Comparison of ENCODE assay signal across 21 cellular contexts in genomic region chr12:76220980-76221379, GRCh38.
DNase-seq lines count a peak whose midpoint lies in the region; ATAC-seq and TF ChIP-seq lines count a peak whose summit lies in the region.
"Had no signal": no experiment of that assay in that cellular context is flagged by ENCODE, and none has a peak within 500 bp of the region (broad histone marks: within the 10 kb centered on the region; RNA-seq: fewer than 3 reads in every experiment).

No MANE protein-coding gene starts in this region.

- no peak overlapping the region for H4K5ac ChIP-seq in mesendoderm (ENCODE audit: low read length)

- H3K4me2 ChIP-seq in mesendoderm (ENCODE audit: low read length): no peak overlapping the region
- H3K4me2 ChIP-seq: A549, BLaER1 had no signal

- DNase-seq in RWPE2 (ENCODE audit: low spot score): no peak
- peak; percentile 39 for DNase-seq in fibroblast of pulmonary artery (ENCODE audit: low read depth)
- peak; percentile 73 for DNase-seq in mesendoderm
- DNase-seq in NCI-H1417 (lab: John Stamatoyannopoulos, UW): no peak
- DNase-seq: CD4-positive, alpha-beta memory T cell; DMS153; Kasumi-1; MG63; NCI-H1092; NCI-H1694; NCI-H510A; NCI-H774; SHP77 treated with DMSO at 0.1 percent for 48 hours had no signal

- H3K9me3 ChIP-seq in ES-I3 (ENCODE audit: control insufficient read depth, insufficient read depth, low read length): no peaks in the 10 kb centered on the region
- H3K9me3 ChIP-seq in RWPE2 (ENCODE audit: severe bottlenecking): no peaks in the 10 kb centered on the region
- H3K9me3 ChIP-seq: A549, BLaER1, MG63 had no signal

- H3K23ac ChIP-seq in mesendoderm (ENCODE audit: low read length): no peak overlapping the region

- H4K8ac ChIP-seq in mesendoderm (ENCODE audit: low read depth, low read length): no peak overlapping the region

- no peak overlapping the region for H2BK15ac ChIP-seq in mesendoderm (replicated peaks; ENCODE audit: low read depth)

- H2BK120ac ChIP-seq in mesendoderm (ENCODE audit: low read depth, low read length): no peak overlapping the region

- no peaks in the 10 kb centered on the region for H3K79me1 ChIP-seq in mesendoderm (ENCODE audit: low read length)

- TF ChIP-seq CTCF in RWPE2 (IDR thresholded peaks at IDR 0.05; ENCODE audit: poor library complexity, severe bottlenecking) (no peak), fibroblast of pulmonary artery (IDR thresholded peaks at IDR 0.05; ENCODE audit: low read length, missing control alignments) (no peak)

- no peak overlapping the region for H3K56ac ChIP-seq in mesendoderm (ENCODE audit: low read length)

- H3K18ac ChIP-seq in mesendoderm (ENCODE audit: low read length): no peak overlapping the region

- H3K27ac ChIP-seq in RWPE2 (ENCODE audit: poor library complexity, severe bottlenecking) (peak overlapping the region; percentile 47), mesendoderm (ENCODE audit: low read depth, low read length) (no peak overlapping the region)
- H3K27ac ChIP-seq: A549, BLaER1 had no signal

- no CpG with 5 or more reads among the region's 1 CpG for WGBS in mesendoderm (ENCODE audit: extremely low coverage, insufficient coverage, low lambda C conversion rate)

- H3K4me3 ChIP-seq in RWPE2 (ENCODE audit: severe bottlenecking) (no peak overlapping the region), fibroblast of pulmonary artery (replicated peaks; ENCODE audit: low read depth, low read length) (no peak overlapping the region), mesendoderm (ENCODE audit: low read length) (no peak overlapping the region)
- H3K4me3 ChIP-seq: A549, BLaER1, GM12878, MG63 had no signal

- peak overlapping the region; percentile 18; the same call in 1 of the 2 replicates for H3K9ac ChIP-seq in ES-I3 (ENCODE audit: low read depth, low read length)
- H3K9ac ChIP-seq in mesendoderm (ENCODE audit: low read length): no peak overlapping the region
- H3K9ac ChIP-seq: BLaER1 had no signal

- H3K27me3 ChIP-seq in RWPE2 (ENCODE audit: insufficient read depth, poor library complexity, severe bottlenecking) (no peaks in the 10 kb centered on the region), mesendoderm (ENCODE audit: insufficient read depth, low read length, poor library complexity) (no peaks in the 10 kb centered on the region)
- H3K27me3 ChIP-seq: BLaER1, MG63 had no signal

- H3K36me3 ChIP-seq in ES-I3 (ENCODE audit: insufficient read depth, low read length) (no peaks in the 10 kb centered on the region), RWPE2 (ENCODE audit: low read depth) (no peaks in the 10 kb centered on the region), mesendoderm (ENCODE audit: control insufficient read depth, insufficient read depth, low read length) (no peaks in the 10 kb centered on the region)
- H3K36me3 ChIP-seq: BLaER1, MG63 had no signal

- H3K4ac ChIP-seq in mesendoderm (ENCODE audit: low read depth, low read length): no peak overlapping the region

- H3K4me1 ChIP-seq in ES-I3 (ENCODE audit: insufficient read depth, low read length) (no peaks in the 10 kb centered on the region), RWPE2 (ENCODE audit: insufficient read depth, poor library complexity, severe bottlenecking) (peaks cover 18% of the 10 kb centered on the region), mesendoderm (ENCODE audit: control insufficient read depth, low read depth, low read length) (no peaks in the 10 kb centered on the region)
- H3K4me1 ChIP-seq: BLaER1 had no signal

- ATAC-seq in RWPE2 (ENCODE audit: low read depth) (peak; percentile 46; the same call in 1 of the 3 replicates), HG03565 (IDR thresholded peaks at IDR 0.05; ENCODE audit: unreplicated experiment) (no peak), GM18519 (IDR thresholded peaks at IDR 0.05; ENCODE audit: low FRiP score, unreplicated experiment) (no peak), GM18909 (IDR thresholded peaks at IDR 0.05; ENCODE audit: poor library complexity, unreplicated experiment) (no peak)
- ATAC-seq: A549, GM12878, SK-N-SH treated with all-trans-retinoic acid at 6 μM for 48 hours had no signal

- H2AK5ac ChIP-seq in mesendoderm (ENCODE audit: low read length): no peak overlapping the region

- no peaks in the 10 kb centered on the region for H3K79me2 ChIP-seq in mesendoderm (ENCODE audit: control insufficient read depth, insufficient read depth, low read length)

- H2BK5ac ChIP-seq in mesendoderm (ENCODE audit: low read length): no peak overlapping the region

Comparison
In these comparisons a context has a peak if more than half of its experiments do, and no peak if none do; other contexts are left out.
1. DNase-seq: peak in fibroblast of pulmonary artery (single experiment) and mesendoderm (single experiment); none in RWPE2 (single experiment) and NCI-H1417 (0 of 3).